In genomic region chr7:43081603-43082002, GRCh38 we compare ENCODE assay signal across 31 cellular contexts. TPM values are rescaled to one million over a fixed set of nuclear protein-coding genes. Genes with fewer than 3 reads are reported as not detected.
"Had no signal": no experiment of that assay in that cellular context is flagged by ENCODE, and none has a peak within 500 bp of the region (broad histone marks: within the 10 kb centered on the region; RNA-seq: fewer than 3 reads in every experiment).

No MANE protein-coding gene starts in this region.

- FAIRE-seq: colon, endometrium, endothelial cell of umbilical vein, frontal cortex had no signal

- H3K9me3 ChIP-seq: colonic mucosa, esophagus muscularis mucosa, esophagus squamous epithelium, gastrocnemius medialis, gastroesophageal sphincter, heart left ventricle, heart right ventricle had no signal

- H3K4me1 ChIP-seq: colonic mucosa, esophagus muscularis mucosa, esophagus squamous epithelium, foreskin keratinocyte, gastrocnemius medialis, gastroesophageal sphincter, heart left ventricle, heart right ventricle had no signal

- H3K27me3 ChIP-seq: colonic mucosa, gastrocnemius medialis had no signal

- DNase-seq: colonic mucosa; cortex of kidney; dermis blood vessel endothelial cell; dorsolateral prefrontal cortex; effector CD4-positive, alpha-beta T cell; effector CD8-positive, alpha-beta T cell; effector memory CD4-positive, alpha-beta T cell; effector memory CD8-positive, alpha-beta T cell; endodermal cell; erythroblast; esophagus squamous epithelium; foreskin fibroblast; foreskin keratinocyte; foreskin melanocyte; gastrocnemius medialis; glutamatergic neuron; head of caudate nucleus; heart left ventricle; heart right ventricle had no signal

- H3K4me3 ChIP-seq: colonic mucosa, coronary artery, dorsolateral prefrontal cortex, esophagus muscularis mucosa, esophagus squamous epithelium, gastrocnemius medialis, gastroesophageal sphincter, heart left ventricle, heart right ventricle had no signal

- H3K27ac ChIP-seq: colonic mucosa, coronary artery, dorsolateral prefrontal cortex, epithelial cell of prostate, esophagus muscularis mucosa, esophagus squamous epithelium, foreskin keratinocyte, gastrocnemius medialis, gastroesophageal sphincter, heart left ventricle, heart right ventricle had no signal

- H3K36me3 ChIP-seq: colonic mucosa, esophagus muscularis mucosa, esophagus squamous epithelium, gastrocnemius medialis, gastroesophageal sphincter, heart left ventricle, heart right ventricle had no signal

- ATAC-seq: effector memory CD8-positive, alpha-beta T cell; esophagus mucosa; foreskin keratinocyte; gastrocnemius medialis; gastroesophageal sphincter; heart left ventricle; heart right ventricle had no signal

RNA-seq across cellular contexts. Expression of gene HECW1, which starts 30.8 kb away (rescaled TPM):
- total RNA-seq: dermis blood vessel endothelial cell, dermis microvascular lymphatic vessel endothelial cell, endothelial cell of umbilical vein, epithelial cell of proximal tubule, foreskin keratinocyte, glomerular endothelial cell had no signal
- polyA plus RNA-seq: endothelial cell of umbilical vein, heart left ventricle had no signal
